8 cellular contexts compared by ENCODE assay signal in the genomic region with DNA sequence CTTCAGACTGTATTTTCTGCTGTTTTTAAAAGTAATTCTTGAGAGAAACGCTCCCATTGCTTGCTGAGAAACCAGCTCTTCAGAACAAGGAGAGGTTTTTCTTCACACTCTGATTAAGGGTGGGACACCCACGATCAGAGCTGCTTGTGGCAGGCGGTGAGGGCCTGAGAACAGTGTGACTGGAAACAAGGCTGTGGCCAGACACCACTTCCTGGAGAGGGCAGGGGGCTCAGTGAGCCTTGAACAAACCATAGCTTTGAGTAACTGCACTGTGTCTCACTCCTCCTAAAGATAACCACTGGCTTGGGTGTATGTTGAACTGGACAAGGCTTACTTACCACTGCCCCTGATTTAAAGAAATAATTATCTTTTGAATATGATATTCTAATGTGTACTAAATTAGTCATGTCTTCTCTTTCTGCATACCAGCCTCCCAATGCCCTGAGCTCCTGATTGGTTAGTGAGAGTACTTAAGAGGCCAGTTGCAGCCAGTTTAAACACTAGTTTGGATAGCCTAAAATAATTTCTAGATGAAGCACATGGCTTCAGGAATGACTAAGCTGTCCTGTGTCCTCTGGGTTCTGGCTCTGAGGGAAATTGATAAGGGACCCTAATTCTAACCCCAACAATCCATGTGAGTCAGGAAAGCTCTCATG. TPM values are rescaled to one million over a fixed set of nuclear protein-coding genes. Genes with fewer than 3 reads are reported as not detected.
DNase-seq lines count a peak whose midpoint lies in the region; ATAC-seq and TF ChIP-seq lines count a peak whose summit lies in the region.

No MANE protein-coding gene starts in this region.

- peaks cover 11% of the 10 kb centered on the region for H3K9me3 Mint-ChIP-seq in activated CD8-positive, alpha-beta T cell treated with anti-CD3 and anti-CD28 coated beads for 36 hours
- H3K9me3 Mint-ChIP-seq in naive thymus-derived CD8-positive, alpha-beta T cell: peaks cover 0 to 30% (median 9%) of the 10 kb centered on the region in 9 donors

- H3K27ac Mint-ChIP-seq in activated CD8-positive, alpha-beta T cell treated with anti-CD3 and anti-CD28 coated beads for 36 hours: peak overlapping the region; percentile 67
- H3K27ac Mint-ChIP-seq in naive thymus-derived CD8-positive, alpha-beta T cell: peak overlapping the region in 7 of 10 donors; percentile 1 to 85 (median 56)

- no peak overlapping the region for H3K4me3 Mint-ChIP-seq in activated CD8-positive, alpha-beta T cell treated with anti-CD3 and anti-CD28 coated beads for 36 hours
- H3K4me3 Mint-ChIP-seq in naive thymus-derived CD8-positive, alpha-beta T cell: peak overlapping the region in 9 of 10 donors; percentile 3 to 50 (median 40)

- peaks cover 33% of the 10 kb centered on the region for H3K36me3 Mint-ChIP-seq in activated CD8-positive, alpha-beta T cell treated with anti-CD3 and anti-CD28 coated beads for 36 hours (ENCODE audit: low read depth)
- H3K36me3 Mint-ChIP-seq in naive thymus-derived CD8-positive, alpha-beta T cell: peaks cover 5 to 22% (median 9%) of the 10 kb centered on the region in 3 donors

- peaks cover 59% of the 10 kb centered on the region for H3K4me1 Mint-ChIP-seq in activated CD8-positive, alpha-beta T cell treated with anti-CD3 and anti-CD28 coated beads for 36 hours (ENCODE audit: low read depth)
- peaks cover 12 to 74% (median 60%) of the 10 kb centered on the region in 4 donors for H3K4me1 Mint-ChIP-seq in naive thymus-derived CD8-positive, alpha-beta T cell

- POLR2A ChIA-PET in activated CD8-positive, alpha-beta T cell treated with anti-CD3 and anti-CD28 coated beads for 36 hours (lab: Charles Lee): no interaction called here
- POLR2A ChIA-PET in naive thymus-derived CD8-positive, alpha-beta T cell (lab: Charles Lee): no interaction called here

- no peaks in the 10 kb centered on the region for H3K27me3 Mint-ChIP-seq in activated CD8-positive, alpha-beta T cell treated with anti-CD3 and anti-CD28 coated beads for 36 hours
- no peaks in the 10 kb centered on the region for H3K27me3 Mint-ChIP-seq in naive thymus-derived CD8-positive, alpha-beta T cell

- intact Hi-C loops in activated CD8-positive, alpha-beta T cell treated with anti-CD3 and anti-CD28 coated beads for 36 hours (cut with micrococcal nuclease): loop anchor here (5.0 kb wide), 1 partner anchor 53 kb away; no protein-coding TSS in a partner anchor

- ATAC-seq in GM19035 (IDR thresholded peaks at IDR 0.05; ENCODE audit: unreplicated experiment) (peak; percentile 78), HG03025 (IDR thresholded peaks at IDR 0.05; ENCODE audit: low FRiP score, unreplicated experiment) (peak; percentile 59)
- ATAC-seq in activated CD8-positive, alpha-beta T cell treated with anti-CD3 and anti-CD28 coated beads for 36 hours: peak; percentile 86
- ATAC-seq in naive thymus-derived CD8-positive, alpha-beta T cell: peak; percentile 86 to 88

- CTCF ChIA-PET in activated CD8-positive, alpha-beta T cell treated with anti-CD3 and anti-CD28 coated beads for 36 hours (lab: Charles Lee): interaction anchor here (1.5 kb wide), 1 partner anchor 13 kb away, joined by 3 read pairs; no protein-coding TSS in a partner anchor

- no peak for TF ChIP-seq CTCF in activated CD8-positive, alpha-beta T cell treated with anti-CD3 and anti-CD28 coated beads for 36 hours (IDR thresholded peaks at IDR 0.05)

- peak; percentile 80 for DNase-seq in activated CD8-positive, alpha-beta T cell treated with anti-CD3 and anti-CD28 coated beads for 36 hours
- DNase-seq in naive thymus-derived CD8-positive, alpha-beta T cell: peak in 7 of 10 donors; percentile 13 to 39 (median 29)
- DNase-seq in HT-29 (ENCODE audit: low spot score): no peak
- DNase-seq in RPMI8226: no peak
- no peak for DNase-seq in GM19240 (ENCODE audit: insufficient read length, low spot score)
- DNase-seq in NCI-H524 treated with DMSO at 0.1 percent for 48 hours (lab: John Stamatoyannopoulos, UW): no peak

RNA-seq across cellular contexts. Expression of gene GPR82, which starts 3.7 kb away (rescaled TPM):
- total RNA-seq in activated CD8-positive, alpha-beta T cell treated with anti-CD3 and anti-CD28 coated beads for 36 hours: under 1 TPM; 0.11 to 0.38 TPM
- not detected for total RNA-seq in naive thymus-derived CD8-positive, alpha-beta T cell
- polyA plus RNA-seq in naive thymus-derived CD8-positive, alpha-beta T cell: under 1 TPM; 0.08 to 0.19 (median 0.10) TPM
- total RNA-seq in HT-29 (2014; rRNA removed; shearing (Covaris generic)): not detected in 2 replicates

RNA-seq across cellular contexts. Expression of gene GPR34, which starts 31.5 kb away (rescaled TPM):
- total RNA-seq in activated CD8-positive, alpha-beta T cell treated with anti-CD3 and anti-CD28 coated beads for 36 hours: under 1 TPM; 0.52 to 0.65 TPM
- under 1 TPM; 0.33 to 0.52 TPM for total RNA-seq in naive thymus-derived CD8-positive, alpha-beta T cell
- polyA plus RNA-seq in naive thymus-derived CD8-positive, alpha-beta T cell: under 1 TPM; 0.18 to 0.40 (median 0.27) TPM
- total RNA-seq in HT-29 (2014; rRNA removed; shearing (Covaris generic)): not detected in 2 replicates

Comparison
In these comparisons a context has a peak if more than half of its experiments do, and no peak if none do; other contexts are left out.
1. DNase-seq: peak in activated CD8-positive, alpha-beta T cell treated with anti-CD3 and anti-CD28 coated beads for 36 hours (single experiment) and naive thymus-derived CD8-positive, alpha-beta T cell (7 of 10); none in HT-29 (single experiment), RPMI8226 (single experiment), GM19240 (single experiment) and NCI-H524 treated with DMSO at 0.1 percent for 48 hours (single experiment).
2. Peak in every context shown above with its lines, with median percentiles within 50 percentile points of each other: ATAC-seq.